ENCODE assay signal across 7 cellular contexts in genomic region chr16:29346203-29346602, GRCh38.
DNase-seq lines count a peak whose midpoint lies in the region; ATAC-seq and TF ChIP-seq lines count a peak whose summit lies in the region.
"Not testable (repeated sequence)": the region's sequence is repeated elsewhere in the genome, so short reads cannot be mapped to it uniquely, and the experiment has no call there.

No MANE protein-coding gene starts in this region.

- not testable (repeated sequence) for H3K27me3 ChIP-seq in OCI-LY3 (ENCODE audit: low read depth, low read length)

- H3K9me3 ChIP-seq in OCI-LY3 (ENCODE audit: insufficient read depth, low read length), result not testable (repeated sequence)

- not testable (repeated sequence) for H3K9me3 Mint-ChIP-seq in activated naive CD4-positive, alpha-beta T cell treated with anti-CD3 and anti-CD28 coated beads, Interleukin-2, amount 50 U/mL, for 72 hours; natural killer cell treated with Interleukin-12 subunit alpha and Interleukin-12 subunit beta and Interleukin-15 and Interleukin-18, amount 100 ng/mL, for 72 hours

- peaks cover 8 to 15% of the 10 kb centered on the region in 2 donors for H3K4me1 Mint-ChIP-seq in natural killer cell treated with Interleukin-12 subunit alpha and Interleukin-12 subunit beta and Interleukin-15 and Interleukin-18, amount 100 ng/mL, for 72 hours (ENCODE audit: low read depth in 2 of 2)

- not testable (repeated sequence) for H3K4me2 ChIP-seq in OCI-LY3 (ENCODE audit: low read length)

- H3K4me3 ChIP-seq in GM12865 (ENCODE audit: low read depth, low read length); OCI-LY3 (ENCODE audit: low read length): not testable (repeated sequence)

- ATAC-seq in GM18867 (IDR thresholded peaks at IDR 0.05; ENCODE audit: unreplicated experiment) (peak; percentile 57), GM19463 (IDR thresholded peaks at IDR 0.05; ENCODE audit: unreplicated experiment) (peak; percentile 67), HG03045 (IDR thresholded peaks at IDR 0.05; ENCODE audit: unreplicated experiment) (peak; percentile 49)
- ATAC-seq in activated naive CD4-positive, alpha-beta T cell treated with anti-CD3 and anti-CD28 coated beads, Interleukin-2, amount 50 U/mL, for 72 hours, result peak; percentile 56 to 72
- ATAC-seq in natural killer cell treated with Interleukin-12 subunit alpha and Interleukin-12 subunit beta and Interleukin-15 and Interleukin-18, amount 100 ng/mL, for 72 hours, result peak; percentile 75 to 84

- H3K9ac ChIP-seq in OCI-LY3 (ENCODE audit: low read length), result not testable (repeated sequence)

- H3K36me3 ChIP-seq in OCI-LY3 (replicated peaks; ENCODE audit: low read depth, low read length), result not testable (repeated sequence)

- peak overlapping the region; percentile 89 for H3K27ac ChIP-seq in OCI-LY3 (ENCODE audit: low read length)

- H3K27me3 Mint-ChIP-seq in natural killer cell treated with Interleukin-12 subunit alpha and Interleukin-12 subunit beta and Interleukin-15 and Interleukin-18, amount 100 ng/mL, for 72 hours, result not testable (repeated sequence)

- H2AFZ ChIP-seq in OCI-LY3 (ENCODE audit: low read depth, low read length), result not testable (repeated sequence)

- not testable (repeated sequence) for H4K20me1 ChIP-seq in OCI-LY3 (ENCODE audit: insufficient read depth, low read length)

- peak; percentile 14 for DNase-seq in GM12865 (ENCODE audit: low read depth)
- DNase-seq in activated naive CD4-positive, alpha-beta T cell treated with anti-CD3 and anti-CD28 coated beads, Interleukin-2, amount 50 U/mL, for 72 hours (ENCODE audit: low spot score in 2 of 2); natural killer cell treated with Interleukin-12 subunit alpha and Interleukin-12 subunit beta and Interleukin-15 and Interleukin-18, amount 100 ng/mL, for 72 hours (ENCODE audit: low spot score): not testable (repeated sequence)

- not testable (repeated sequence) for TF ChIP-seq CTCF in GM12865 (IDR thresholded peaks at IDR 0.05; ENCODE audit: insufficient read depth, low read depth, low read length, missing control alignments); OCI-LY3 (IDR thresholded peaks at IDR 0.05; ENCODE audit: low read depth, low read length)

- not testable (repeated sequence) for H3K27ac Mint-ChIP-seq in activated naive CD4-positive, alpha-beta T cell treated with anti-CD3 and anti-CD28 coated beads, Interleukin-2, amount 50 U/mL, for 72 hours; natural killer cell treated with Interleukin-12 subunit alpha and Interleukin-12 subunit beta and Interleukin-15 and Interleukin-18, amount 100 ng/mL, for 72 hours

- H3K4me3 Mint-ChIP-seq in natural killer cell treated with Interleukin-12 subunit alpha and Interleukin-12 subunit beta and Interleukin-15 and Interleukin-18, amount 100 ng/mL, for 72 hours, result not testable (repeated sequence)

- not testable (repeated sequence) for H3K36me3 Mint-ChIP-seq in activated naive CD4-positive, alpha-beta T cell treated with anti-CD3 and anti-CD28 coated beads, Interleukin-2, amount 50 U/mL, for 72 hours; natural killer cell treated with Interleukin-12 subunit alpha and Interleukin-12 subunit beta and Interleukin-15 and Interleukin-18, amount 100 ng/mL, for 72 hours

- H3K79me2 ChIP-seq in OCI-LY3 (ENCODE audit: low read length), result not testable (repeated sequence)

- H3K4me1 ChIP-seq in OCI-LY3 (ENCODE audit: low read length), result peaks cover 25% of the 10 kb centered on the region
